8 cellular contexts compared by ENCODE assay signal in genomic region chr7:131945313-131945831, GRCh38.
DNase-seq lines count a peak whose midpoint lies in the region; ATAC-seq lines count a peak whose summit lies in the region.

No MANE protein-coding gene starts in this region.

- POLR2A ChIA-PET in activated CD4-positive, alpha-beta memory T cell treated with anti-CD3 and anti-CD28 coated beads for 36 hours (lab: Charles Lee), result no interaction called here

- ATAC-seq in GM21381 (IDR thresholded peaks at IDR 0.05; ENCODE audit: unreplicated experiment), result peak; percentile 79
- ATAC-seq in HG03460 (IDR thresholded peaks at IDR 0.05; ENCODE audit: unreplicated experiment), result no peak

- CTCF ChIA-PET in activated CD4-positive, alpha-beta memory T cell treated with anti-CD3 and anti-CD28 coated beads for 36 hours (lab: Charles Lee), result interaction anchor here (0.6 to 1.3 kb wide), 5 partner anchors 10 to 635 kb away, joined by 3 to 6 read pairs (median 3); no protein-coding TSS in a partner anchor

- no peak overlapping the region for H3K27ac Mint-ChIP-seq in activated CD4-positive, alpha-beta memory T cell treated with anti-CD3 and anti-CD28 coated beads for 36 hours

- no peak overlapping the region for H3K27ac ChIP-seq in effector memory CD4-positive, alpha-beta T cell (ENCODE audit: insufficient read depth, low read length, poor library complexity, severe bottlenecking)

- H3K9me3 Mint-ChIP-seq in activated CD4-positive, alpha-beta memory T cell treated with anti-CD3 and anti-CD28 coated beads for 36 hours, result no peaks in the 10 kb centered on the region

- H3K27me3 Mint-ChIP-seq in activated CD4-positive, alpha-beta memory T cell treated with anti-CD3 and anti-CD28 coated beads for 36 hours, result peaks cover 21% of the 10 kb centered on the region

- no peaks in the 10 kb centered on the region for H3K9me3 ChIP-seq in effector memory CD4-positive, alpha-beta T cell (ENCODE audit: control insufficient read depth, low read length)

- intact Hi-C loops in activated CD4-positive, alpha-beta memory T cell treated with anti-CD3 and anti-CD28 coated beads for 36 hours (cut with micrococcal nuclease), result no loop called here

- no peaks in the 10 kb centered on the region for H3K27me3 ChIP-seq in effector memory CD4-positive, alpha-beta T cell (replicated peaks; ENCODE audit: control insufficient read depth, insufficient read depth, low read length, poor library complexity, severe bottlenecking)

- H3K36me3 ChIP-seq in effector memory CD4-positive, alpha-beta T cell (ENCODE audit: control insufficient read depth, insufficient read depth, low read length), result no peaks in the 10 kb centered on the region

- no peaks in the 10 kb centered on the region for H3K36me3 Mint-ChIP-seq in activated CD4-positive, alpha-beta memory T cell treated with anti-CD3 and anti-CD28 coated beads for 36 hours

- H3K4me1 Mint-ChIP-seq in activated CD4-positive, alpha-beta memory T cell treated with anti-CD3 and anti-CD28 coated beads for 36 hours (ENCODE audit: low read depth), result no peaks in the 10 kb centered on the region

- peak; percentile 28 for DNase-seq in DMS114 treated with DMSO at 0.1 percent for 48 hours (lab: John Stamatoyannopoulos, UW; ENCODE audit: unreplicated experiment)
- DNase-seq in NCI-H1694 (lab: John Stamatoyannopoulos, UW), result peak; percentile 56
- DNase-seq in activated CD4-positive, alpha-beta memory T cell treated with anti-CD3 and anti-CD28 coated beads for 36 hours, result peak; percentile 43
- DNase-seq in glomerular visceral epithelial cell (ENCODE audit: extremely low spot score), result peak; percentile 45
- DNase-seq in pons (ENCODE audit: low spot score), result peak; percentile 25
- no peak for DNase-seq in effector memory CD4-positive, alpha-beta T cell

- no peak overlapping the region for H3K4me3 Mint-ChIP-seq in activated CD4-positive, alpha-beta memory T cell treated with anti-CD3 and anti-CD28 coated beads for 36 hours

- no peak overlapping the region for H3K4me3 ChIP-seq in effector memory CD4-positive, alpha-beta T cell (ENCODE audit: insufficient read depth, low read depth, low read length, poor library complexity, severe bottlenecking)

- H3K4me1 ChIP-seq in effector memory CD4-positive, alpha-beta T cell (ENCODE audit: control insufficient read depth, insufficient read depth, low read length, poor library complexity, severe bottlenecking), result no peaks in the 10 kb centered on the region

Comparison
In these comparisons a context has a peak if more than half of its experiments do, and no peak if none do; other contexts are left out.
1. DNase-seq: peak in DMS114 treated with DMSO at 0.1 percent for 48 hours (single experiment), NCI-H1694 (single experiment), activated CD4-positive, alpha-beta memory T cell treated with anti-CD3 and anti-CD28 coated beads for 36 hours (single experiment), glomerular visceral epithelial cell (single experiment) and pons (single experiment); none in effector memory CD4-positive, alpha-beta T cell (0 of 3).